ENCODE assay signal across 17 cellular contexts in genomic region chr4:141469392-141469791, GRCh38.
A peak's percentile ranks its signal among the peaks of the same experiment; 100 is the strongest.
DNase-seq lines count a peak whose midpoint lies in the region; ATAC-seq, FAIRE-seq and TF ChIP-seq lines count a peak whose summit lies in the region.
"Had no signal": no experiment of that assay in that cellular context is flagged by ENCODE, and none has a peak within 500 bp of the region (broad histone marks: within the 10 kb centered on the region; RNA-seq: fewer than 3 reads in every experiment).

No MANE protein-coding gene starts in this region.

- no peaks in the 10 kb centered on the region for H3K79me1 ChIP-seq in IMR-90 (ENCODE audit: low read depth in 1 of 2, low read length in 2 of 2)

- H3K9ac ChIP-seq in IMR-90 (ENCODE audit: low read depth, low read length) = no peak overlapping the region
- H3K9ac ChIP-seq in kidney (ENCODE audit: low read length in 2 of 2) = no peak overlapping the region
- H3K9ac ChIP-seq: BLaER1 treated with 17β-estradiol and CSF1 and Interleukin-3, amounts not matched to agents 10 nM and 100 nM had no signal

- no peak overlapping the region for H2AFZ ChIP-seq in IMR-90 (replicated peaks; ENCODE audit: low read length, poor library complexity)

- in situ Hi-C loops in IMR-90 (cut with MboI; ENCODE audit: low sequenced_read_pairs) = no loop called here

- no peak overlapping the region for H4K5ac ChIP-seq in IMR-90 (ENCODE audit: low read depth, low read length)

- H2BK5ac ChIP-seq in IMR-90 (ENCODE audit: low read depth, low read length, poor library complexity, severe bottlenecking) = no peak overlapping the region

- no peak overlapping the region for H2BK20ac ChIP-seq in IMR-90 (ENCODE audit: low read depth, low read length)

- no peak overlapping the region for H2BK120ac ChIP-seq in IMR-90 (ENCODE audit: low read depth, low read length)

- H3K27me3 ChIP-seq in IMR-90 (ENCODE audit: control insufficient read depth, insufficient read depth, low read length) = no peaks in the 10 kb centered on the region
- H3K27me3 ChIP-seq: BLaER1 treated with 17β-estradiol and CSF1 and Interleukin-3, amounts not matched to agents 10 nM and 100 nM had no signal

- H3K4me3 ChIP-seq in IMR-90 (ENCODE audit: insufficient read depth, low read depth, low read length) (no peak overlapping the region), kidney (ENCODE audit: low read length in 2 of 2) (no peak overlapping the region)
- H3K4me3 ChIP-seq: BLaER1 treated with 17β-estradiol and CSF1 and Interleukin-3, amounts not matched to agents 10 nM and 100 nM; GM12878; HAP-1 had no signal

- no peak overlapping the region for H3K56ac ChIP-seq in IMR-90 (ENCODE audit: extremely low read depth, insufficient read depth, low read length)

- H4K20me1 ChIP-seq in IMR-90 (ENCODE audit: insufficient read depth, low read length) = no peaks in the 10 kb centered on the region
- H4K20me1 ChIP-seq: BLaER1 treated with 17β-estradiol and CSF1 and Interleukin-3, amounts not matched to agents 10 nM and 100 nM had no signal

- no peak overlapping the region for H3K23ac ChIP-seq in IMR-90 (ENCODE audit: low read depth, low read length)

- WGBS in IMR-90 (ENCODE audit: extremely low coverage in 2 of 2, insufficient read length in 1 of 2), 2 experiments = no CpG with 5 or more reads among the region's 1 CpG

- peak; percentile 48 for DNase-seq in IMR-90
- peak; percentile 15 for DNase-seq in iris pigment epithelial cell (ENCODE audit: low read depth)
- DNase-seq in H54 (ENCODE audit: insufficient read length, low spot score) = no peak
- no peak for DNase-seq in AG20443 (ENCODE audit: low spot score)
- DNase-seq in kidney = no peak
- DNase-seq: ACHN; Calu3; CD8-positive, alpha-beta T cell; DMS79 treated with DMSO at 0.1 percent for 48 hours; EL had no signal

- H3K27ac ChIP-seq in IMR-90 (ENCODE audit: insufficient read depth, low read length) (no peak overlapping the region), kidney (ENCODE audit: low read depth in 2 of 2, low read length in 2 of 2) (no peak overlapping the region)
- H3K27ac ChIP-seq: BLaER1 treated with 17β-estradiol and CSF1 and Interleukin-3, amounts not matched to agents 10 nM and 100 nM had no signal

- dilution Hi-C loops in IMR-90 (cut with HindIII; ENCODE audit: low sequenced_read_pairs, unreplicated experiment) = no loop called here

- no peaks in the 10 kb centered on the region for H3K9me3 ChIP-seq in IMR-90 (ENCODE audit: control insufficient read depth, insufficient read depth, low read length)
- H3K9me3 ChIP-seq in kidney (ENCODE audit: control insufficient read depth in 1 of 2, low read length in 2 of 2) = no peaks in the 10 kb centered on the region
- H3K9me3 ChIP-seq: BLaER1 treated with 17β-estradiol and CSF1 and Interleukin-3, amounts not matched to agents 10 nM and 100 nM; HAP-1 had no signal

- H3K36me3 ChIP-seq in IMR-90 (ENCODE audit: control insufficient read depth, insufficient read depth, low read length) = no peaks in the 10 kb centered on the region
- H3K36me3 ChIP-seq in kidney (ENCODE audit: control insufficient read depth in 1 of 2, insufficient read depth in 2 of 2, low read length in 2 of 2) = no peaks in the 10 kb centered on the region
- H3K36me3 ChIP-seq: BLaER1 treated with 17β-estradiol and CSF1 and Interleukin-3, amounts not matched to agents 10 nM and 100 nM; HAP-1 had no signal

- H3K14ac ChIP-seq in IMR-90 (replicated peaks; ENCODE audit: low read depth, low read length) = no peak overlapping the region

- ATAC-seq in IMR-90 (ENCODE audit: low read depth) = peak; percentile 69
- no peak for ATAC-seq in SK-N-SH treated with all-trans-retinoic acid at 6 μM for 48 hours
- ATAC-seq: CD8-positive, alpha-beta T cell; GM12878; HepG2 had no signal

- intact Hi-C loops in IMR-90 (cut with micrococcal nuclease) = no loop called here
- intact Hi-C loops in kidney (cut with DNase I) = no loop called here

- POLR2A ChIA-PET in IMR-90 (lab: Charles Lee; ENCODE audit: unreplicated experiment) = interaction anchor here (1.0 kb wide), 1 partner anchor 17 kb away, joined by 4 read pairs; no protein-coding TSS in a partner anchor

- no peak overlapping the region for H2BK15ac ChIP-seq in IMR-90 (ENCODE audit: low read depth, low read length)

- TF ChIP-seq RAD21 in IMR-90 (IDR thresholded peaks at IDR 0.05; ENCODE audit: low read length) = no peak

- H3K4me1 ChIP-seq in IMR-90 (ENCODE audit: control insufficient read depth, insufficient read depth, low read length) = peaks cover 3% of the 10 kb centered on the region; the same call in 1 of the 2 replicates
- no peaks in the 10 kb centered on the region for H3K4me1 ChIP-seq in kidney (ENCODE audit: control insufficient read depth in 1 of 2, insufficient read depth in 1 of 2, low read depth in 1 of 2, low read length in 2 of 2)
- H3K4me1 ChIP-seq: BLaER1 treated with 17β-estradiol and CSF1 and Interleukin-3, amounts not matched to agents 10 nM and 100 nM; HAP-1 had no signal

- H3K18ac ChIP-seq in IMR-90 (ENCODE audit: low read depth, low read length) = no peak overlapping the region

- no peaks in the 10 kb centered on the region for H3K9me1 ChIP-seq in IMR-90 (ENCODE audit: insufficient read depth, low read length)

- H3K4ac ChIP-seq in IMR-90 (ENCODE audit: low read depth, low read length) = no peak overlapping the region

- TF ChIP-seq CTCF in IMR-90 (conservative IDR thresholded peaks at IDR 0.05; ENCODE audit: low read depth, low read length) = no peak
- TF ChIP-seq CTCF in kidney (IDR thresholded peaks at IDR 0.05; ENCODE audit: borderline replicate concordance, extremely low read depth, insufficient read depth) = no peak

- no peak overlapping the region for H2AK5ac ChIP-seq in IMR-90 (ENCODE audit: low read depth, low read length)

- CTCF ChIA-PET in IMR-90 (lab: Yijun Ruan, JAX) = no interaction called here

- H3K4me2 ChIP-seq in IMR-90 (ENCODE audit: low read depth, low read length) = no peak overlapping the region
- H3K4me2 ChIP-seq: BLaER1 treated with 17β-estradiol and CSF1 and Interleukin-3, amounts not matched to agents 10 nM and 100 nM had no signal

- no peak overlapping the region for H2AK9ac ChIP-seq in IMR-90 (replicated peaks; ENCODE audit: low read depth, low read length, poor library complexity)

- no peak for FAIRE-seq in H54 (lab: Jason Lieb, UNC)
- FAIRE-seq in kidney (lab: Jason Lieb, UNC) = no peak
- FAIRE-seq: A204.1, GM12878, H1, HepG2 had no signal

- no TSS peak for BruUV-seq in IMR-90 (replicated peaks; lab: Mats Ljungman, UMichigan)

- H4K91ac ChIP-seq in IMR-90 (ENCODE audit: insufficient read depth, low read depth, low read length) = no peak overlapping the region

- TF ChIP-seq POLR2A in IMR-90 (IDR thresholded peaks at IDR 0.05; ENCODE audit: low read depth, low read length) (no peak), H54 (IDR thresholded peaks at IDR 0.05; ENCODE audit: low read depth, low read length) (no peak)

- no peak overlapping the region for H4K8ac ChIP-seq in IMR-90 (ENCODE audit: low read depth in 2 of 2, low read length in 2 of 2)

TF ChIP-seq in IMR-90, 13 proteins besides CTCF, POLR2A, EP300 and RAD21:
- no peak for TF ChIP-seq USF2 (IDR thresholded peaks at IDR 0.05; ENCODE audit: low read depth, low read length)
- no peak for TF ChIP-seq FOS (IDR thresholded peaks at IDR 0.05; ENCODE audit: low read depth, low read length)
- no peak for TF ChIP-seq MAFK (IDR thresholded peaks at IDR 0.05; ENCODE audit: low read depth, low read length)
- no peak for TF ChIP-seq RFX5 (IDR thresholded peaks at IDR 0.05; ENCODE audit: low read depth, low read length)
- TF ChIP-seq MXI1 (IDR thresholded peaks at IDR 0.05; ENCODE audit: borderline replicate concordance, low read depth, low read length) = no peak
- no peak for TF ChIP-seq CHD1 (IDR thresholded peaks at IDR 0.05; ENCODE audit: low read depth, low read length)
- TF ChIP-seq NFE2L2 (IDR thresholded peaks at IDR 0.05; ENCODE audit: low read depth, low read length) = no peak

TF ChIP-seq in SK-N-SH treated with all-trans-retinoic acid at 6 μM for 48 hours, 23 proteins besides CTCF, POLR2A, EP300 and RAD21:
- TF ChIP-seq TOX (CRISPR knock-in tag; IDR thresholded peaks at IDR 0.05; ENCODE audit: borderline replicate concordance) (peak; percentile 15; the same call in 1 of the 2 replicates), BACH2 (CRISPR knock-in tag; IDR thresholded peaks at IDR 0.05; ENCODE audit: borderline replicate concordance) (no peak)

Comparison
In these comparisons a context has a peak if more than half of its experiments do, and no peak if none do; other contexts are left out.
1. DNase-seq: peak in IMR-90 (single experiment) and iris pigment epithelial cell (single experiment); none in H54 (single experiment), AG20443 (single experiment) and kidney (single experiment).